ENCODE assay signal across 8 cellular contexts in genomic region chr20:48921168-48921882, GRCh38. TPM values are rescaled to one million over a fixed set of nuclear protein-coding genes. Genes with fewer than 3 reads are reported as not detected.
A peak's percentile ranks its signal among the peaks of the same experiment; 100 is the strongest.
DNase-seq lines count a peak whose midpoint lies in the region; ATAC-seq and TF ChIP-seq lines count a peak whose summit lies in the region.

Gene ARFGEF2 (plus strand): TSS chr20:48921711. CDS start chr20:48921890, 179 bp downstream.

- 0% methylated on average over 47 of the region's 70 CpGs for WGBS in right lobe of liver (ENCODE audit: insufficient coverage, low coverage, low lambda C conversion rate, missing lambda C conversion rate)

- POLR2A ChIA-PET in activated CD4-positive, alpha-beta memory T cell treated with anti-CD3 and anti-CD28 coated beads for 36 hours (lab: Charles Lee): interaction anchor here (0.8 to 1.1 kb wide), 4 partner anchors 59 to 124 kb away, joined by 3 to 4 read pairs (median 3); partner anchors contain the start of gene CSE1L

- DNase-seq in NCI-H82 treated with DMSO at 0.1 percent for 48 hours (lab: John Stamatoyannopoulos, UW; ENCODE audit: unreplicated experiment) (peak; percentile 83), dermis microvascular lymphatic vessel endothelial cell (ENCODE audit: low read depth in 2 of 2) (peak; percentile 83 to 95), right lobe of liver (peak; percentile 95 to 96 (median 95))
- peak; percentile 96 for DNase-seq in activated CD4-positive, alpha-beta memory T cell treated with anti-CD3 and anti-CD28 coated beads for 36 hours
- DNase-seq in stimulated activated CD4-positive, alpha-beta T cell treated with anti-CD3 and anti-CD28 coated beads, Interleukin-4, amount 100 ng/mL, for 24 hours: peak; percentile 91

- H3K36me3 Mint-ChIP-seq in activated CD4-positive, alpha-beta memory T cell treated with anti-CD3 and anti-CD28 coated beads for 36 hours: no peaks in the 10 kb centered on the region

- ATAC-seq in GM19395 (IDR thresholded peaks at IDR 0.05; ENCODE audit: unreplicated experiment): peak; percentile 72
- ATAC-seq in HG03565 (IDR thresholded peaks at IDR 0.05; ENCODE audit: unreplicated experiment): peak; percentile 71
- ATAC-seq in right lobe of liver: peak; percentile 79 to 90 (median 85)

- H3K36me3 ChIP-seq in right lobe of liver: no peaks in the 10 kb centered on the region

- H3K27ac Mint-ChIP-seq in activated CD4-positive, alpha-beta memory T cell treated with anti-CD3 and anti-CD28 coated beads for 36 hours: peak within 1 kb of the TSS; percentile 90

- intact Hi-C loops in activated CD4-positive, alpha-beta memory T cell treated with anti-CD3 and anti-CD28 coated beads for 36 hours (cut with micrococcal nuclease): loop anchor here (5.0 kb wide), 3 partner anchors 94 to 356 kb away; partner anchors contain the start of genes CSE1L, PREX1 and ZNFX1
- intact Hi-C loops in right lobe of liver (cut with DNase I): no loop called here

- H3K4me3 ChIP-seq in right lobe of liver: peak within 1 kb of the TSS; percentile 83 to 90 (median 85)

- CTCF ChIA-PET in activated CD4-positive, alpha-beta memory T cell treated with anti-CD3 and anti-CD28 coated beads for 36 hours (lab: Charles Lee): interaction anchor here (0.8 to 2.1 kb wide), 5 partner anchors 11 to 275 kb away, joined by 3 to 11 read pairs (median 4); no protein-coding TSS in a partner anchor

- H3K4me3 Mint-ChIP-seq in activated CD4-positive, alpha-beta memory T cell treated with anti-CD3 and anti-CD28 coated beads for 36 hours: peak within 1 kb of the TSS; percentile 91

- peak within 1 kb of the TSS; percentile 86 for H3K27ac ChIP-seq in C4-2B
- peak within 1 kb of the TSS; percentile 95 to 99 (median 98) for H3K27ac ChIP-seq in right lobe of liver

- no peaks in the 10 kb centered on the region for H3K9me3 ChIP-seq in right lobe of liver

- TF ChIP-seq POLR2A in right lobe of liver (IDR thresholded peaks at IDR 0.05): peak; percentile 92

- H3K4me1 ChIP-seq in right lobe of liver: peaks cover 0 to 44% (median 21%) of the 10 kb centered on the region in 4 donors

- no peaks in the 10 kb centered on the region for H3K27me3 ChIP-seq in right lobe of liver

- H3K4me1 Mint-ChIP-seq in activated CD4-positive, alpha-beta memory T cell treated with anti-CD3 and anti-CD28 coated beads for 36 hours (ENCODE audit: low read depth): peaks cover 47% of the 10 kb centered on the region

- no peak for TF ChIP-seq CTCF in C4-2B (conservative IDR thresholded peaks at IDR 0.05)
- peak in 1 of 4 donors; percentile 22 for TF ChIP-seq CTCF in right lobe of liver (IDR thresholded peaks at IDR 0.05)

- H3K27me3 Mint-ChIP-seq in activated CD4-positive, alpha-beta memory T cell treated with anti-CD3 and anti-CD28 coated beads for 36 hours: no peaks in the 10 kb centered on the region

- H3K9me3 Mint-ChIP-seq in activated CD4-positive, alpha-beta memory T cell treated with anti-CD3 and anti-CD28 coated beads for 36 hours: no peaks in the 10 kb centered on the region

RNA-seq across cellular contexts. Expression of gene ARFGEF2, which starts in this region (rescaled TPM):
- total RNA-seq in activated CD4-positive, alpha-beta memory T cell treated with anti-CD3 and anti-CD28 coated beads for 36 hours: 10 to 100 TPM; 21.9 to 22.1 TPM
- 45.2 and 60.6 TPM in 2 replicates for total RNA-seq in dermis microvascular lymphatic vessel endothelial cell
- 10 to 100 TPM; 23.4 to 30.0 (median 26.9) TPM for total RNA-seq in right lobe of liver

Comparison
In these comparisons a context has a peak if more than half of its experiments do, and no peak if none do; other contexts are left out.
1. Peak in every context shown above with its lines: DNase-seq, ATAC-seq, H3K4me3 ChIP-seq and H3K27ac ChIP-seq.